Comparison of ENCODE assay signal across 25 cellular contexts in genomic region chr7:158295966-158296797, GRCh38.
"Had no signal": no experiment of that assay in that cellular context is flagged by ENCODE, and none has a peak within 500 bp of the region (broad histone marks: within the 10 kb centered on the region; RNA-seq: fewer than 3 reads in every experiment).

No MANE protein-coding gene starts in this region.

- H3K27ac Mint-ChIP-seq: activated B cell treated with CpG ODN at 0.5 μM for 24 hours; activated CD4-positive, alpha-beta T cell treated with anti-CD3 and anti-CD28 coated beads for 36 hours; activated naive CD4-positive, alpha-beta T cell treated with anti-CD3 and anti-CD28 coated beads, Interleukin-2, amount 50 U/mL, for 24 hours; nephron progenitor cell; progenitor cell of endocrine pancreas; T-helper 1 cell treated with Interleukin-12 subunit alpha and Interleukin-12 subunit beta and Interleukin-4 antibody, amounts not matched to agents 30 μg/mL and 1 μg/mL, for 36 hours; type B pancreatic cell had no signal

- H3K4me3 Mint-ChIP-seq: activated B cell treated with CpG ODN at 0.5 μM for 24 hours; activated CD4-positive, alpha-beta T cell treated with anti-CD3 and anti-CD28 coated beads for 36 hours; activated naive CD4-positive, alpha-beta T cell treated with anti-CD3 and anti-CD28 coated beads, Interleukin-2, amount 50 U/mL, for 24 hours; nephron progenitor cell; T-helper 1 cell treated with Interleukin-12 subunit alpha and Interleukin-12 subunit beta and Interleukin-4 antibody, amounts not matched to agents 30 μg/mL and 1 μg/mL, for 36 hours; type B pancreatic cell had no signal

- H3K27ac ChIP-seq: body of pancreas, dorsolateral prefrontal cortex, epithelial cell of prostate, gastroesophageal sphincter, thoracic aorta had no signal

- DNase-seq: activated B cell treated with CpG ODN at 0.5 μM for 24 hours; activated CD4-positive, alpha-beta T cell treated with anti-CD3 and anti-CD28 coated beads for 36 hours; activated CD4-positive, alpha-beta T cell treated with anti-CD3 and anti-CD28 coated beads, Interleukin-2, amount 50 U/mL, for 4 hours; activated gamma-delta T cell treated with Interleukin-2 at 50 U/mL for 16 hours; activated T-cell treated with anti-CD3 and anti-CD28 coated beads, Interleukin-2, amount 50 U/mL, for 1 hour; anterior cingulate cortex; body of pancreas; caudate nucleus; dorsolateral prefrontal cortex; hypothalamus; left cardiac atrium; mesenchymal stem cell; mucosa of descending colon; nephron progenitor cell; nucleus accumbens; retina; stimulated activated CD4-positive, alpha-beta T cell treated with anti-CD3 and anti-CD28 coated beads, Interleukin-4, amount 100 ng/mL, for 1 hour; stimulated activated naive CD4-positive, alpha-beta T cell had no signal

- H3K9me3 ChIP-seq: body of pancreas, gastroesophageal sphincter, mucosa of descending colon, thoracic aorta had no signal

- H3K9me3 Mint-ChIP-seq: activated B cell treated with CpG ODN at 0.5 μM for 24 hours; activated naive CD4-positive, alpha-beta T cell treated with anti-CD3 and anti-CD28 coated beads, Interleukin-2, amount 50 U/mL, for 24 hours; T-helper 1 cell treated with Interleukin-12 subunit alpha and Interleukin-12 subunit beta and Interleukin-4 antibody, amounts not matched to agents 30 μg/mL and 1 μg/mL, for 36 hours; type B pancreatic cell had no signal

- H3K36me3 ChIP-seq: gastroesophageal sphincter, thoracic aorta had no signal

- H3K4me3 ChIP-seq: body of pancreas, dorsolateral prefrontal cortex, gastroesophageal sphincter, mucosa of descending colon, thoracic aorta had no signal

- H3K4me1 ChIP-seq: body of pancreas, gastroesophageal sphincter had no signal

- H3K27me3 Mint-ChIP-seq: activated B cell treated with CpG ODN at 0.5 μM for 24 hours, progenitor cell of endocrine pancreas, type B pancreatic cell had no signal

- H3K27me3 ChIP-seq: body of pancreas had no signal

- H3K4me1 Mint-ChIP-seq: activated B cell treated with CpG ODN at 0.5 μM for 24 hours; activated CD4-positive, alpha-beta T cell treated with anti-CD3 and anti-CD28 coated beads for 36 hours; activated naive CD4-positive, alpha-beta T cell treated with anti-CD3 and anti-CD28 coated beads, Interleukin-2, amount 50 U/mL, for 24 hours; nephron progenitor cell had no signal

- H3K36me3 Mint-ChIP-seq: activated naive CD4-positive, alpha-beta T cell treated with anti-CD3 and anti-CD28 coated beads, Interleukin-2, amount 50 U/mL, for 24 hours; type B pancreatic cell had no signal
